In the genomic region with DNA sequence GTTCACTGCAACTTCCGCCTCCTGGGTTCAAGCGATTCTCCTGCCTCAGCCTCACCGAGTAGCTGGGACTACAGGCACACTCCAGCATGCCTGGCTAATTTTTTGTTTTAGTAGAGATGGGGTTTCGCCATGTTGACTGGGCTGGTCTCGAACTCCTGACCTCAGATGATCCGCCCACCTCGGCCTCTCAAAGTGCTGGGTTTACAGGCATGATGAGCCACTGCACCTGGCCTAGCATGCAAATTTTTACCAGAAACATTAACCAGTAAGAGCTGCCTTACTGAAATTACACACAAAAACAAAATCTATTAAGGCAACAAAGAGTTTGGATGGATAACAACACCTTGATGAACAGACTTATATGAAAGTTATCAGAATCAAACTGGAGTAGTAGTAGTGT, we compare ENCODE assay signal across 2 cellular contexts.
TF ChIP-seq lines count a peak whose summit lies in the region.

No MANE protein-coding gene starts in this region.

TF ChIP-seq in GM12878, 131 proteins besides CTCF, POLR2A, EP300 and RAD21:
- TF ChIP-seq MYC (IDR thresholded peaks at IDR 0.05; ENCODE audit: insufficient read depth, insufficient read length, insufficient replicate concordance, low read length, severe bottlenecking) (no peak), ZNF217 (IDR thresholded peaks at IDR 0.05) (0 out of 2 replicates have a peak, but pooled peaks have one; percentile 24), CEBPB (IDR thresholded peaks at IDR 0.05; ENCODE audit: borderline replicate concordance in 1 of 2, low read depth in 2 of 2, low read length in 2 of 2) (no peak), PML (IDR thresholded peaks at IDR 0.05; ENCODE audit: low read length) (no peak)
- TF ChIP-seq, protein P1, sequence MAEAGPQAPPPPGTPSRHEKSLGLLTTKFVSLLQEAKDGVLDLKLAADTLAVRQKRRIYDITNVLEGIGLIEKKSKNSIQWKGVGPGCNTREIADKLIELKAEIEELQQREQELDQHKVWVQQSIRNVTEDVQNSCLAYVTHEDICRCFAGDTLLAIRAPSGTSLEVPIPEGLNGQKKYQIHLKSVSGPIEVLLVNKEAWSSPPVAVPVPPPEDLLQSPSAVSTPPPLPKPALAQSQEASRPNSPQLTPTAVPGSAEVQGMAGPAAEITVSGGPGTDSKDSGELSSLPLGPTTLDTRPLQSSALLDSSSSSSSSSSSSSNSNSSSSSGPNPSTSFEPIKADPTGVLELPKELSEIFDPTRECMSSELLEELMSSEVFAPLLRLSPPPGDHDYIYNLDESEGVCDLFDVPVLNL (IDR thresholded peaks at IDR 0.05; ENCODE audit: low read depth, low read length): no peak

TF ChIP-seq in HEK293T, 16 proteins besides CTCF, POLR2A, EP300 and RAD21:
- no peak for TF ChIP-seq SUZ12 (IDR thresholded peaks at IDR 0.05)
- no peak for TF ChIP-seq LEF1 (IDR thresholded peaks at IDR 0.05; ENCODE audit: borderline replicate concordance)
- TF ChIP-seq FOXM1 (IDR thresholded peaks at IDR 0.05; ENCODE audit: borderline replicate concordance): no peak
- no peak for TF ChIP-seq NFRKB (IDR thresholded peaks at IDR 0.05)
TF ChIP-seq in HEK293T: peak in this region for 0.
